ENCODE assay signal across 8 cellular contexts in the genomic region with DNA sequence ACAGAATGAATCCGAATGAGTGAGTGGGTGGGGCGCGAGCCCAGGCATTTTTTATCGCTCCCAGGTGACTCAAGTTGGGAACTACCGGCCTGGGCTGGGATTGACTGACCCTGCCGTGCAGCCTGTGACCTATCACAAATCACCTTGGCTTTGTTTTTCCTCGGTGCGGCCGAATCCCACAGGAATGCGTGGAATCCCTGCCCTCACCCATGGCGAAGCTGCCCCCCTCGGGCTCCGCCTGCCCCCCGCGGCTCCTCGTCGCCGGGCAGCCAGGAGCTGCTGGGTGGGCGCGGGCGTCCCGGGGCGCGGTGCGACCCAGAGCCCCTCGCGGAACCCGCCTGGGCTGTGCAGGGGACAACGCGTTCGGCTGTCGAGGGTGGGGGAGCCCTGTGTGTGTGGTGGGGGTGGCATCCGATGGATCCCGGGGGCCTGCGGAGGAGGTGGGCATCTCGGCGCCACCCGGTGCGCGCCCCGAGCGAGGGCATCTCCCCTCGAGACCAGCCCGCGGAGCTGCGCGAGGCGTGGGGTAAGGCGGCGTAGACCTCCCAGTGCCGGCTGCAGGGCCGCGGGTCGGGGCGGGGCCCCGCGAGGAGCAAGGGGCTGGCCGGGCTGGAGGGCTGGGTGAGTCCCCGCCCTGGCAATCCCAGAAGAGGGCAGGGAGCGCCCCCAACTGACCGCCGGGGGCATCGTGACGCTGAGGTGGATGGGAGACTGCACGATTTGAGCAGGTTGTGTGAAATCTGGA. TPM values are rescaled to one million over a fixed set of nuclear protein-coding genes. Genes with fewer than 3 reads are reported as not detected.
A peak's percentile ranks its signal among the peaks of the same experiment; 100 is the strongest.
DNase-seq lines count a peak whose midpoint lies in the region; ATAC-seq, FAIRE-seq and TF ChIP-seq lines count a peak whose summit lies in the region.

No MANE protein-coding gene starts in this region.

- no peaks in the 10 kb centered on the region for H3K9me3 ChIP-seq in CD8-positive, alpha-beta T cell (ENCODE audit: low read length)
- H3K9me3 ChIP-seq in esophagus squamous epithelium, result peaks cover 0 to 6% (median 5%) of the 10 kb centered on the region in 3 donors

- FAIRE-seq in GM19239 (lab: Jason Lieb, UNC), result peak; percentile 86

- H3K27ac Mint-ChIP-seq in CD8-positive, alpha-beta T cell, result no peak overlapping the region
- H3K27ac Mint-ChIP-seq in stimulated activated effector memory CD8-positive, alpha-beta T cell treated with anti-CD3 and anti-CD28 coated beads, Interleukin-12 subunit alpha, Interleukin-12 subunit beta, amount 100 ng/mL, for 72 hours, result no peak overlapping the region

- ATAC-seq in CD8-positive, alpha-beta T cell, result peak; percentile 97
- ATAC-seq in HG03432 (IDR thresholded peaks at IDR 0.05; ENCODE audit: unreplicated experiment), result peak; percentile 99
- peak; percentile 97 for ATAC-seq in stimulated activated effector memory CD8-positive, alpha-beta T cell treated with anti-CD3 and anti-CD28 coated beads, Interleukin-12 subunit alpha, Interleukin-12 subunit beta, amount 100 ng/mL, for 72 hours

- H3K4me1 ChIP-seq in CD8-positive, alpha-beta T cell (ENCODE audit: insufficient read depth, low read length), result peaks cover 5% of the 10 kb centered on the region
- H3K4me1 ChIP-seq in esophagus squamous epithelium, result peaks cover 8 to 21% (median 14%) of the 10 kb centered on the region in 3 donors

- H3K27me3 ChIP-seq in CD8-positive, alpha-beta T cell (ENCODE audit: insufficient read depth, low read length), result peaks cover 11% of the 10 kb centered on the region
- peaks cover 0 to 46% (median 0%) of the 10 kb centered on the region in 4 donors for H3K27me3 ChIP-seq in esophagus squamous epithelium

- H3K27ac ChIP-seq in CD8-positive, alpha-beta T cell (ENCODE audit: low read depth, low read length), result no peak overlapping the region
- peak overlapping the region in 1 of 4 donors; percentile 46 for H3K27ac ChIP-seq in esophagus squamous epithelium

- H3K9me3 Mint-ChIP-seq in CD8-positive, alpha-beta T cell, result peaks cover 5% of the 10 kb centered on the region
- H3K9me3 Mint-ChIP-seq in stimulated activated effector memory CD8-positive, alpha-beta T cell treated with anti-CD3 and anti-CD28 coated beads, Interleukin-12 subunit alpha, Interleukin-12 subunit beta, amount 100 ng/mL, for 72 hours, result peaks cover 5% of the 10 kb centered on the region

- H3K4me3 ChIP-seq in CD8-positive, alpha-beta T cell (ENCODE audit: low read depth, low read length), result peak overlapping the region; percentile 50
- peak overlapping the region; percentile 36 to 80 (median 52) for H3K4me3 ChIP-seq in esophagus squamous epithelium

- DNase-seq in CD8-positive, alpha-beta T cell, result peak; percentile 28 to 85 (median 65)
- peak; percentile 81 for DNase-seq in GM19239 (ENCODE audit: insufficient read length, low spot score)
- peak; percentile 69 for DNase-seq in NOMO-1 treated with dmso at 0.1 percent for 144 hours (lab: John Stamatoyannopoulos, UW; ENCODE audit: unreplicated experiment)
- peak; percentile 52 for DNase-seq in activated T-cell treated with anti-CD3 and anti-CD28 coated beads for 1 hour (ENCODE audit: low read depth)
- peak; percentile 18 for DNase-seq in esophagus squamous epithelium (lab: John Stamatoyannopoulos, UW)
- peak; percentile 86 for DNase-seq in myocyte (ENCODE audit: low read depth)
- peak; percentile 63 to 77 for DNase-seq in stimulated activated effector memory CD8-positive, alpha-beta T cell treated with anti-CD3 and anti-CD28 coated beads, Interleukin-12 subunit alpha, Interleukin-12 subunit beta, amount 100 ng/mL, for 72 hours (ENCODE audit: low spot score in 2 of 2)

- H3K4me3 Mint-ChIP-seq in CD8-positive, alpha-beta T cell, result peak overlapping the region; percentile 60
- H3K4me3 Mint-ChIP-seq in stimulated activated effector memory CD8-positive, alpha-beta T cell treated with anti-CD3 and anti-CD28 coated beads, Interleukin-12 subunit alpha, Interleukin-12 subunit beta, amount 100 ng/mL, for 72 hours, result peak overlapping the region; percentile 28

- POLR2A ChIA-PET in CD8-positive, alpha-beta T cell (lab: Charles Lee), result no interaction called here

- WGBS in esophagus squamous epithelium, 2 donors, result 10% methylated on average over 11 of the region's 65 CpGs; no CpG with 5 or more reads in 1 of the 2 donors

- no peaks in the 10 kb centered on the region for H3K36me3 ChIP-seq in CD8-positive, alpha-beta T cell (ENCODE audit: insufficient read depth, low read length)
- H3K36me3 ChIP-seq in esophagus squamous epithelium, result no peaks in the 10 kb centered on the region

- peaks cover 34% of the 10 kb centered on the region for H3K27me3 Mint-ChIP-seq in CD8-positive, alpha-beta T cell (ENCODE audit: low read depth)

- H3K36me3 Mint-ChIP-seq in CD8-positive, alpha-beta T cell, result peaks cover 2% of the 10 kb centered on the region
- no peaks in the 10 kb centered on the region for H3K36me3 Mint-ChIP-seq in stimulated activated effector memory CD8-positive, alpha-beta T cell treated with anti-CD3 and anti-CD28 coated beads, Interleukin-12 subunit alpha, Interleukin-12 subunit beta, amount 100 ng/mL, for 72 hours

- CTCF ChIA-PET in CD8-positive, alpha-beta T cell (lab: Charles Lee), result interaction anchor here (0.7 to 2.5 kb wide), 7 partner anchors 9 to 310 kb away, joined by 3 to 8 read pairs (median 4); no protein-coding TSS in a partner anchor

- TF ChIP-seq CTCF in CD8-positive, alpha-beta T cell (IDR thresholded peaks at IDR 0.05), result peak; percentile 44
- TF ChIP-seq CTCF in esophagus squamous epithelium (IDR thresholded peaks at IDR 0.05), result peak; percentile 64 to 72 (median 68)

- intact Hi-C loops in CD8-positive, alpha-beta T cell (cut with DNase I, micrococcal nuclease), result loop anchor here (1.0 to 10.0 kb wide), 6 partner anchors 41 to 307 kb away; no protein-coding TSS in a partner anchor
- intact Hi-C loops in esophagus squamous epithelium (cut with DNase I), result no loop called here

- TF ChIP-seq POLR2A in esophagus squamous epithelium (IDR thresholded peaks at IDR 0.05), result no peak

- peaks cover 6% of the 10 kb centered on the region for H3K4me1 Mint-ChIP-seq in CD8-positive, alpha-beta T cell (ENCODE audit: low read depth)
- H3K4me1 Mint-ChIP-seq in stimulated activated effector memory CD8-positive, alpha-beta T cell treated with anti-CD3 and anti-CD28 coated beads, Interleukin-12 subunit alpha, Interleukin-12 subunit beta, amount 100 ng/mL, for 72 hours, result no peaks in the 10 kb centered on the region

RNA-seq across cellular contexts. Expression of a gene that starts 16.5 kb away (rescaled TPM):
- 1 to 10 TPM; 2.7 to 3.4 TPM for total RNA-seq in CD8-positive, alpha-beta T cell
- total RNA-seq in esophagus squamous epithelium, result 1 to 10 TPM; 2.1 to 8.1 (median 5.2) TPM
- 0.10 TPM in 1 of 2 replicates, not detected in the other for total RNA-seq in myocyte
- 0.15 TPM for polyA plus RNA-seq in myocyte (2012)

RNA-seq across cellular contexts. Expression of a gene that starts 52.2 kb away (rescaled TPM):
- total RNA-seq in CD8-positive, alpha-beta T cell, result 100 to 1,000 TPM; 390 to 394 TPM
- total RNA-seq in esophagus squamous epithelium (100 to 1,000 TPM; 104 to 220 (median 175) TPM), myocyte (148 and 165 TPM in 2 replicates)
- 202 TPM for polyA plus RNA-seq in myocyte (2012)

Comparison
In these comparisons a context has a peak if more than half of its experiments do, and no peak if none do; other contexts are left out.
1. DNase-seq: peak in every context shown above with its lines; median percentile 86 in myocyte; 81 in GM19239; 70 in stimulated activated effector memory CD8-positive, alpha-beta T cell treated with anti-CD3 and anti-CD28 coated beads, Interleukin-12 subunit alpha, Interleukin-12 subunit beta, amount 100 ng/mL, for 72 hours; 69 in NOMO-1 treated with dmso at 0.1 percent for 144 hours; 65 in CD8-positive, alpha-beta T cell; 52 in activated T-cell treated with anti-CD3 and anti-CD28 coated beads for 1 hour; 18 in esophagus squamous epithelium.